Comparison of ENCODE assay signal across 21 cellular contexts in genomic region chr2:10514287-10514686, GRCh38.
DNase-seq lines count a peak whose midpoint lies in the region; ATAC-seq and TF ChIP-seq lines count a peak whose summit lies in the region.
"Had no signal": no experiment of that assay in that cellular context is flagged by ENCODE, and none has a peak within 500 bp of the region (broad histone marks: within the 10 kb centered on the region; RNA-seq: fewer than 3 reads in every experiment).

No MANE protein-coding gene starts in this region.

- H3K36me3 ChIP-seq in right atrium auricular region = no peaks in the 10 kb centered on the region
- no peaks in the 10 kb centered on the region for H3K36me3 ChIP-seq in SJSA1
- no peaks in the 10 kb centered on the region for H3K36me3 ChIP-seq in mesenchymal stem cell (ENCODE audit: control insufficient read depth in 1 of 2, insufficient read depth in 2 of 2, low read depth in 1 of 2, low read length in 2 of 2)
- H3K36me3 ChIP-seq in prostate gland = no peaks in the 10 kb centered on the region
- H3K36me3 ChIP-seq: Peyer's patch, vagina had no signal

- H3K4me3 ChIP-seq in right atrium auricular region (no peak overlapping the region), SJSA1 (no peak overlapping the region), mesenchymal stem cell (ENCODE audit: insufficient read depth in 1 of 2, low read depth in 1 of 2, low read length in 2 of 2) (no peak overlapping the region), prostate gland (no peak overlapping the region)
- H3K4me3 ChIP-seq: GM23338, Peyer's patch, vagina had no signal

- no peak for ATAC-seq in stimulated activated naive CD8-positive, alpha-beta T cell treated with anti-CD3 and anti-CD28 coated beads, Interleukin-15, amount 100 ng/mL, for 72 hours
- ATAC-seq: activated T-cell treated with anti-CD3 and anti-CD28 coated beads, Interleukin-2, amount 50 U/mL, for 4 hours; effector memory CD8-positive, alpha-beta T cell; GM23338; left colon had no signal

- no peak overlapping the region for H2BK12ac ChIP-seq in mesenchymal stem cell (ENCODE audit: low read length in 2 of 2)

- H3K9me3 ChIP-seq in right atrium auricular region (peaks cover 0 to 35% of the 10 kb centered on the region in 2 donors), SJSA1 (replicated peaks) (no peaks in the 10 kb centered on the region; the same call in 1 of the 2 replicates), mesenchymal stem cell (ENCODE audit: control insufficient read depth, low read length) (peaks cover 52% of the 10 kb centered on the region), prostate gland (no peaks in the 10 kb centered on the region)

- no peaks in the 10 kb centered on the region for H3K4me1 ChIP-seq in right atrium auricular region
- H3K4me1 ChIP-seq in SJSA1 (replicated peaks) = peaks cover 14% of the 10 kb centered on the region
- H3K4me1 ChIP-seq in mesenchymal stem cell (ENCODE audit: control insufficient read depth, insufficient read depth, low read depth, low read length) = no peaks in the 10 kb centered on the region
- H3K4me1 ChIP-seq in prostate gland (replicated peaks) = no peaks in the 10 kb centered on the region
- H3K4me1 ChIP-seq: Peyer's patch, vagina had no signal

- DNase-seq in cardiac septum (ENCODE audit: low spot score) = peak; percentile 26
- no peak for DNase-seq in right atrium auricular region (ENCODE audit: low spot score)
- DNase-seq in SJSA1 (ENCODE audit: low read depth in 1 of 2, low spot score in 2 of 2) = peak in 1 of 2 experiments; percentile 29
- no peak for DNase-seq in mesenchymal stem cell
- no peak for DNase-seq in prostate gland (ENCODE audit: low spot score)
- DNase-seq in stimulated activated CD4-positive, alpha-beta T cell treated with anti-CD3 and anti-CD28 coated beads, Interleukin-2, amount 100 ng/mL, for 24 hours = no peak
- DNase-seq in stimulated activated CD4-positive, alpha-beta T cell treated with anti-CD3 and anti-CD28 coated beads, Interleukin-4, amount 100 ng/mL, for 1 hour = no peak
- no peak for DNase-seq in stimulated activated naive CD8-positive, alpha-beta T cell treated with anti-CD3 and anti-CD28 coated beads, Interleukin-15, amount 100 ng/mL, for 72 hours
- DNase-seq: activated naive CD4-positive, alpha-beta T cell treated with anti-CD3 and anti-CD28 coated beads, Interleukin-2, amount 50 U/mL, for 16 hours; activated T-cell treated with anti-CD3 and anti-CD28 coated beads, Interleukin-2, amount 50 U/mL, for 4 hours; effector memory CD8-positive, alpha-beta T cell; GF-D8; glutamatergic neuron; Karpas-422; left colon; NCI-H2081 had no signal

- no peak overlapping the region for H4K8ac ChIP-seq in mesenchymal stem cell (ENCODE audit: low read length)

- peaks cover 6% of the 10 kb centered on the region for H3K4me1 Mint-ChIP-seq in stimulated activated naive CD8-positive, alpha-beta T cell treated with anti-CD3 and anti-CD28 coated beads, Interleukin-15, amount 100 ng/mL, for 72 hours
- H3K4me1 Mint-ChIP-seq: CD14-positive monocyte had no signal

- H3K4me3 Mint-ChIP-seq in stimulated activated naive CD8-positive, alpha-beta T cell treated with anti-CD3 and anti-CD28 coated beads, Interleukin-15, amount 100 ng/mL, for 72 hours = no peak overlapping the region
- H3K4me3 Mint-ChIP-seq: activated T-cell treated with anti-CD3 and anti-CD28 coated beads, Interleukin-2, amount 50 U/mL, for 4 hours; CD14-positive monocyte; effector memory CD8-positive, alpha-beta T cell; GM23338; T-helper 2 cell treated with Interferon-gamma antibody and Interleukin-4, amounts not matched to agents 5 μg/mL and 100 μg/mL, for 36 hours had no signal

- no peak overlapping the region for H2BK5ac ChIP-seq in mesenchymal stem cell (ENCODE audit: low read depth, low read length, poor library complexity, severe bottlenecking)

- H3K18ac ChIP-seq in mesenchymal stem cell (ENCODE audit: low read depth in 1 of 2, low read length in 2 of 2) = no peak overlapping the region

- WGBS in mesenchymal stem cell = 100% methylated on average over 4 of the region's 4 CpGs
- WGBS in prostate gland = 100% methylated on average over 4 of the region's 4 CpGs

- H3K9ac ChIP-seq in mesenchymal stem cell (ENCODE audit: low read length) = no peak overlapping the region

- no peak overlapping the region for H3K23ac ChIP-seq in mesenchymal stem cell (ENCODE audit: low read length in 2 of 2)

- no peak for TF ChIP-seq CTCF in right atrium auricular region (IDR thresholded peaks at IDR 0.05)
- TF ChIP-seq CTCF in prostate gland (IDR thresholded peaks at IDR 0.05) = no peak

- no peaks in the 10 kb centered on the region for H3K79me1 ChIP-seq in mesenchymal stem cell (replicated peaks; ENCODE audit: low read length, poor library complexity, severe bottlenecking)

- intact Hi-C loops in cardiac septum (cut with DNase I) (no loop called here), prostate gland (cut with DNase I) (no loop called here)

- no peak overlapping the region for H3K27ac Mint-ChIP-seq in stimulated activated naive CD8-positive, alpha-beta T cell treated with anti-CD3 and anti-CD28 coated beads, Interleukin-15, amount 100 ng/mL, for 72 hours
- H3K27ac Mint-ChIP-seq: CD14-positive monocyte; effector memory CD8-positive, alpha-beta T cell; GM23338; T-helper 2 cell treated with Interferon-gamma antibody and Interleukin-4, amounts not matched to agents 5 μg/mL and 100 μg/mL, for 36 hours had no signal

- no peak overlapping the region for H3K4me2 ChIP-seq in mesenchymal stem cell (ENCODE audit: low read length, poor library complexity, severe bottlenecking)
- H3K4me2 ChIP-seq: GM23338 had no signal

- H4K91ac ChIP-seq in mesenchymal stem cell (ENCODE audit: low read length) = no peak overlapping the region

- no peak overlapping the region for H2BK120ac ChIP-seq in mesenchymal stem cell (ENCODE audit: low read depth, low read length)

- peak overlapping the region; percentile 6 for H2AK5ac ChIP-seq in mesenchymal stem cell (ENCODE audit: low read length, severe bottlenecking)

- H2BK15ac ChIP-seq in mesenchymal stem cell (ENCODE audit: low read depth, poor library complexity, severe bottlenecking) = no peak overlapping the region

- no peaks in the 10 kb centered on the region for H3K27me3 ChIP-seq in right atrium auricular region
- H3K27me3 ChIP-seq in SJSA1 (replicated peaks) = no peaks in the 10 kb centered on the region
- no peaks in the 10 kb centered on the region for H3K27me3 ChIP-seq in mesenchymal stem cell (ENCODE audit: control insufficient read depth in 1 of 2, insufficient read depth in 1 of 2, low read length in 2 of 2)
- H3K27me3 ChIP-seq in prostate gland (replicated peaks; ENCODE audit: insufficient read depth) = no peaks in the 10 kb centered on the region
- H3K27me3 ChIP-seq: Peyer's patch, vagina had no signal

- peaks cover 22% of the 10 kb centered on the region in 2 donors for H3K9me3 Mint-ChIP-seq in stimulated activated naive CD8-positive, alpha-beta T cell treated with anti-CD3 and anti-CD28 coated beads, Interleukin-15, amount 100 ng/mL, for 72 hours

- H3K27me3 Mint-ChIP-seq in stimulated activated naive CD8-positive, alpha-beta T cell treated with anti-CD3 and anti-CD28 coated beads, Interleukin-15, amount 100 ng/mL, for 72 hours = no peaks in the 10 kb centered on the region
- H3K27me3 Mint-ChIP-seq: effector memory CD8-positive, alpha-beta T cell had no signal

- no peak overlapping the region for H3K14ac ChIP-seq in mesenchymal stem cell (ENCODE audit: low read length in 2 of 2)

- H2AFZ ChIP-seq in mesenchymal stem cell (ENCODE audit: low read depth, low read length) = no peak overlapping the region
- H2AFZ ChIP-seq: GM23338 had no signal

- no peak for TF ChIP-seq POLR2A in prostate gland (IDR thresholded peaks at IDR 0.05)

- no peak overlapping the region for H3K27ac ChIP-seq in right atrium auricular region
- H3K27ac ChIP-seq in SJSA1 = peak overlapping the region; percentile 27
- peak overlapping the region; percentile 36 for H3K27ac ChIP-seq in mesenchymal stem cell (ENCODE audit: low read length, poor library complexity, severe bottlenecking)
- no peak overlapping the region for H3K27ac ChIP-seq in prostate gland
- H3K27ac ChIP-seq: Peyer's patch, vagina had no signal

- H3K4ac ChIP-seq in mesenchymal stem cell (ENCODE audit: low read depth in 1 of 2, low read length in 2 of 2) = no peak overlapping the region

Comparison
In these comparisons a context has a peak if more than half of its experiments do, and no peak if none do; other contexts are left out.
1. H3K27ac ChIP-seq: peak in SJSA1 (single experiment) and mesenchymal stem cell (single experiment); none in right atrium auricular region (0 of 2) and prostate gland (0 of 2).